In genomic region chr9:128405780-128406171, GRCh38 we compare ENCODE assay signal across 1 cellular context.
TF ChIP-seq lines count a peak whose summit lies in the region.

No MANE protein-coding gene starts in this region.

TF ChIP-seq in HepG2, 621 proteins besides CTCF, POLR2A, EP300 and RAD21:
- TF ChIP-seq, protein P1, sequence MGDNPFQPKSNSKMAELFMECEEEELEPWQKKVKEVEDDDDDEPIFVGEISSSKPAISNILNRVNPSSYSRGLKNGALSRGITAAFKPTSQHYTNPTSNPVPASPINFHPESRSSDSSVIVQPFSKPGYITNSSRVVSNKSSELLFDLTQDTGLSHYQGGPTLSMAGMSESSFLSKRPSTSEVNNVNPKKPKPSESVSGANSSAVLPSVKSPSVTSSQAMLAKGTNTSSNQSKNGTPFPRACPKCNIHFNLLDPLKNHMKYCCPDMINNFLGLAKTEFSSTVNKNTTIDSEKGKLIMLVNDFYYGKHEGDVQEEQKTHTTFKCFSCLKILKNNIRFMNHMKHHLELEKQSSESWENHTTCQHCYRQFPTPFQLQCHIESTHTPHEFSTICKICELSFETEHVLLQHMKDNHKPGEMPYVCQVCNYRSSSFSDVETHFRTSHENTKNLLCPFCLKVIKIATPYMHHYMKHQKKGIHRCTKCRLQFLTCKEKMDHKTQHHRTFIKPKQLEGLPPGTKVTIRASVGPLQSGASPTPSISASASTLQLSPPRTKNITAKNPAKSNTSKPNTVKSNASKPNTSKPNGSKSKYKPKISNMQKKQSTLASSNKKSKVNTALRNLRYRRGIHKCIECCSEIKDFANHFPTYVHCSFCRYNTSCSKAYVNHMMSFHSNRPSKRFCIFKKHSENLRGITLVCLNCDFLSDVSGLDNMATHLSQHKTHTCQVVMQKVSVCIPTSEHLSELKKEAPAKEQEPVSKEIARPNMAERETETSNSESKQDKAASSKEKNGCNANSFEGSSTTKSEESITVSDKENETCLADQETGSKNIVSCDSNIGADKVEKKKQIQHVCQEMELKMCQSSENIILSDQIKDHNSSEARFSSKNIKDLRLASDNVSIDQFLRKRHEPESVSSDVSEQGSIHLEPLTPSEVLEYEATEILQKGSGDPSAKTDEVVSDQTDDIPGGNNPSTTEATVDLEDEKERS (CRISPR knock-in tag; IDR thresholded peaks at IDR 0.05), result 0 out of 2 replicates have a peak, but pooled peaks have one; percentile 7
- TF ChIP-seq TIGD3 (CRISPR knock-in tag; IDR thresholded peaks at IDR 0.05; ENCODE audit: borderline replicate concordance) (no peak), PHB2 (IDR thresholded peaks at IDR 0.05; ENCODE audit: partially characterized antibody) (no peak), ZNF30 (CRISPR knock-in tag; IDR thresholded peaks at IDR 0.05) (no peak), ZNF101 (CRISPR knock-in tag; IDR thresholded peaks at IDR 0.05; ENCODE audit: borderline replicate concordance, low read depth) (no peak), KMT2B (CRISPR knock-in tag; IDR thresholded peaks at IDR 0.05) (no peak), PRDM10 (CRISPR knock-in tag; IDR thresholded peaks at IDR 0.05; ENCODE audit: low read depth) (no peak), MTF1 (CRISPR knock-in tag; IDR thresholded peaks at IDR 0.05) (no peak), MAFG (CRISPR knock-in tag; IDR thresholded peaks at IDR 0.05) (no peak), ARNT (IDR thresholded peaks at IDR 0.05) (no peak), JUND (CRISPR knock-in tag; IDR thresholded peaks at IDR 0.05) (no peak), ZFY (CRISPR knock-in tag; IDR thresholded peaks at IDR 0.05) (no peak), SP4 (CRISPR knock-in tag; IDR thresholded peaks at IDR 0.05) (no peak), BORCS8-MEF2B (CRISPR knock-in tag; IDR thresholded peaks at IDR 0.05) (0 out of 2 replicates have a peak, but pooled peaks have one; percentile 1), TARDBP (CRISPR knock-in tag; IDR thresholded peaks at IDR 0.05) (no peak), HINFP (CRISPR knock-in tag; IDR thresholded peaks at IDR 0.05; ENCODE audit: low read depth) (no peak), HHEX (CRISPR knock-in tag; IDR thresholded peaks at IDR 0.05) (no peak), ZNF263 (CRISPR knock-in tag; IDR thresholded peaks at IDR 0.05) (peak; percentile 73), MXI1 (IDR thresholded peaks at IDR 0.05; ENCODE audit: borderline replicate concordance, low read depth, low read length) (no peak), HNRNPL (IDR thresholded peaks at IDR 0.05; ENCODE audit: low read depth, low read length) (peak; percentile 94), ARID2 (CRISPR knock-in tag; IDR thresholded peaks at IDR 0.05; ENCODE audit: borderline replicate concordance) (no peak), SNAPC5 (CRISPR knock-in tag; IDR thresholded peaks at IDR 0.05; ENCODE audit: borderline replicate concordance) (no peak), ZNF567 (CRISPR knock-in tag; IDR thresholded peaks at IDR 0.05; ENCODE audit: borderline replicate concordance) (0 out of 2 replicates have a peak, but pooled peaks have one; percentile 11), SRSF1 (optimal IDR thresholded peaks at IDR 0.05; ENCODE audit: low read depth, low read length) (peak; percentile 8)
- TF ChIP-seq, protein P2, sequence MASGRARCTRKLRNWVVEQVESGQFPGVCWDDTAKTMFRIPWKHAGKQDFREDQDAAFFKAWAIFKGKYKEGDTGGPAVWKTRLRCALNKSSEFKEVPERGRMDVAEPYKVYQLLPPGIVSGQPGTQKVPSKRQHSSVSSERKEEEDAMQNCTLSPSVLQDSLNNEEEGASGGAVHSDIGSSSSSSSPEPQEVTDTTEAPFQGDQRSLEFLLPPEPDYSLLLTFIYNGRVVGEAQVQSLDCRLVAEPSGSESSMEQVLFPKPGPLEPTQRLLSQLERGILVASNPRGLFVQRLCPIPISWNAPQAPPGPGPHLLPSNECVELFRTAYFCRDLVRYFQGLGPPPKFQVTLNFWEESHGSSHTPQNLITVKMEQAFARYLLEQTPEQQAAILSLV (CRISPR knock-in tag; IDR thresholded peaks at IDR 0.05; ENCODE audit: borderline replicate concordance), result no peak
